11 cellular contexts compared by ENCODE assay signal in the genomic region with DNA sequence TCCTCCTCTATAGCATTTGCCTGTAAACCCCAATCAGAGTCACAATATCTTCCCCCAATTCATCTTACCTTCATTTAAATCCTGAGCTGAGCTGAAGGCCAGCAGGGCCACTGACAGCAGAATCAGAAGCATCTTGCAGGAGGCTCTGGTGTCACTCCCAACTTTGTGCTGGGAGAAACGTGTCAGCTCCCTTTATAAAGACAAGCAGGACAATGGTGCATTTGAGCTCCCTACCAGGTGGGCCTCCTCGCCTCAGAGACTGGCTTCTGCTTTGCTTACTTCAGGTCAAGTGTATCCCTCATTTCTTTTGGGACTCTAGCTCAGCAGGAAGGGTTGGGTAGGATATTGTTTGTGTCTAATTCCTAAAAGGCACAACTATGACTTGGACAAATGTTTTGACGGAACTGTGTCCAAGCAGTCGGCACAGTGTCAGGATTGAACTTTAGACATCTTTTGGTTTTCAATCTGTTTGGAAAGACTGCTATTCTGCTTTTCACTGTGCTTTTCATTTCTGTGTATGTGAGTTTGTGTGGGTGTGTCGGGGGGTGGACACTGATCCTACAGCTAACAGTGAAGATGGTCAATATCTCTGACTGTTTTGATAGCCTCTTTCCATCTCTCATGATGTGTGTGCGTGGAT. TPM values are rescaled to one million over a fixed set of nuclear protein-coding genes. Genes with fewer than 3 reads are reported as not detected.
A peak's percentile ranks its signal among the peaks of the same experiment; 100 is the strongest.
DNase-seq lines count a peak whose midpoint lies in the region; ATAC-seq and TF ChIP-seq lines count a peak whose summit lies in the region.
"Had no signal": no experiment of that assay in that cellular context is flagged by ENCODE, and none has a peak within 500 bp of the region (broad histone marks: within the 10 kb centered on the region; RNA-seq: fewer than 3 reads in every experiment).

TSS of gene PRH1 (minus strand) at position 170 of the 640 bp plus-strand sequence. CDS start at position 132, 38 bp downstream.

- H3K4me3 ChIP-seq in left lung: no peak within 1 kb of the TSS
- H3K4me3 ChIP-seq in stomach: no peak within 1 kb of the TSS

- H3K27ac Mint-ChIP-seq in IgD-negative memory B cell: peak within 1 kb of the TSS in 1 of 3 donors; percentile 17
- H3K27ac Mint-ChIP-seq in activated T-helper 2 cell treated with anti-CD3 and anti-CD28 coated beads, Interferon-gamma antibody, Interleukin-2, Interleukin-4, amounts not matched to agents 10 μg/mL and 5 μg/mL and 100 μg/mL, durations not matched to agents 14 hours and 24 hours and 36 hours: no peak within 1 kb of the TSS

- H3K27me3 ChIP-seq in left lung (no peaks in the 10 kb centered on the region), stomach (no peaks in the 10 kb centered on the region)

- TF ChIP-seq CTCF in left lung (IDR thresholded peaks at IDR 0.05): no peak
- TF ChIP-seq CTCF in stomach (IDR thresholded peaks at IDR 0.05): no peak

- 93 to 97% (median 95%) methylated on average over 6 of the region's 6 CpGs for WGBS in stomach, 5 donors

- no peak for ATAC-seq in left lung
- ATAC-seq: PC-3 had no signal

- H3K4me1 ChIP-seq in left lung (no peaks in the 10 kb centered on the region), stomach (no peaks in the 10 kb centered on the region)

- TF ChIP-seq EP300 in stomach (IDR thresholded peaks at IDR 0.05): no peak

- H3K36me3 ChIP-seq in left lung (no peaks in the 10 kb centered on the region), stomach (peaks cover 0 to 10% (median 2%) of the 10 kb centered on the region in 4 donors)

- peaks cover 0 to 2% (median 0%) of the 10 kb centered on the region in 3 donors for H3K4me1 Mint-ChIP-seq in IgD-negative memory B cell
- H3K4me1 Mint-ChIP-seq in activated T-helper 2 cell treated with anti-CD3 and anti-CD28 coated beads, Interferon-gamma antibody, Interleukin-2, Interleukin-4, amounts not matched to agents 10 μg/mL and 5 μg/mL and 100 μg/mL, durations not matched to agents 14 hours and 24 hours and 36 hours (ENCODE audit: low read depth): no peaks in the 10 kb centered on the region

- intact Hi-C loops in activated T-helper 2 cell treated with anti-CD3 and anti-CD28 coated beads, Interferon-gamma antibody, Interleukin-2, Interleukin-4, amounts not matched to agents 10 μg/mL and 5 μg/mL and 100 μg/mL, durations not matched to agents 14 hours and 24 hours and 36 hours (cut with micrococcal nuclease): no loop called here
- intact Hi-C loops in left lung (cut with DNase I): no loop called here
- intact Hi-C loops in stomach (cut with DNase I; ENCODE audit: low total_unique reads): no loop called here

- no peak for DNase-seq in activated T-helper 2 cell treated with anti-CD3 and anti-CD28 coated beads, Interferon-gamma antibody, Interleukin-2, Interleukin-4, amounts not matched to agents 10 μg/mL and 5 μg/mL and 100 μg/mL, durations not matched to agents 14 hours and 24 hours and 36 hours (ENCODE audit: low spot score)
- DNase-seq in left lung (no peak), stomach (no peak), NCI-H2171 treated with DMSO at 0.1 percent for 48 hours (lab: John Stamatoyannopoulos, UW) (no peak), NCI-H510A treated with DMSO at 0.1 percent for 48 hours (lab: John Stamatoyannopoulos, UW) (no peak), iPS-NIHi11 (ENCODE audit: low spot score) (no peak)
- DNase-seq: activated CD8-positive, alpha-beta memory T cell treated with anti-CD3 and anti-CD28 coated beads, Interleukin-2, amount 50 U/mL, for 4 hours; COR-L47; PC-3; T-helper 9 cell had no signal

- no peaks in the 10 kb centered on the region for H3K9me3 Mint-ChIP-seq in IgD-negative memory B cell
- H3K9me3 Mint-ChIP-seq in activated T-helper 2 cell treated with anti-CD3 and anti-CD28 coated beads, Interferon-gamma antibody, Interleukin-2, Interleukin-4, amounts not matched to agents 10 μg/mL and 5 μg/mL and 100 μg/mL, durations not matched to agents 14 hours and 24 hours and 36 hours: no peaks in the 10 kb centered on the region

- H3K27ac ChIP-seq in left lung: no peak within 1 kb of the TSS
- H3K27ac ChIP-seq in stomach: no peak within 1 kb of the TSS

- H3K27me3 Mint-ChIP-seq in IgD-negative memory B cell: no peaks in the 10 kb centered on the region
- H3K27me3 Mint-ChIP-seq in activated T-helper 2 cell treated with anti-CD3 and anti-CD28 coated beads, Interferon-gamma antibody, Interleukin-2, Interleukin-4, amounts not matched to agents 10 μg/mL and 5 μg/mL and 100 μg/mL, durations not matched to agents 14 hours and 24 hours and 36 hours (ENCODE audit: low read depth): no peaks in the 10 kb centered on the region

- H3K36me3 Mint-ChIP-seq in IgD-negative memory B cell: peaks cover 16% of the 10 kb centered on the region
- H3K36me3 Mint-ChIP-seq in activated T-helper 2 cell treated with anti-CD3 and anti-CD28 coated beads, Interferon-gamma antibody, Interleukin-2, Interleukin-4, amounts not matched to agents 10 μg/mL and 5 μg/mL and 100 μg/mL, durations not matched to agents 14 hours and 24 hours and 36 hours (ENCODE audit: low read depth): peaks cover 4% of the 10 kb centered on the region

- H3K9me3 ChIP-seq in left lung (no peaks in the 10 kb centered on the region), stomach (no peaks in the 10 kb centered on the region)

- H3K4me3 Mint-ChIP-seq in IgD-negative memory B cell: no peak within 1 kb of the TSS
- H3K4me3 Mint-ChIP-seq in activated T-helper 2 cell treated with anti-CD3 and anti-CD28 coated beads, Interferon-gamma antibody, Interleukin-2, Interleukin-4, amounts not matched to agents 10 μg/mL and 5 μg/mL and 100 μg/mL, durations not matched to agents 14 hours and 24 hours and 36 hours (ENCODE audit: low read depth): no peak within 1 kb of the TSS

- TF ChIP-seq POLR2A in stomach (IDR thresholded peaks at IDR 0.05): no peak

RNA-seq across cellular contexts. Expression of gene PRH1, which starts in this region (rescaled TPM):
- polyA plus RNA-seq in IgD-negative memory B cell (15.1 TPM), stomach (1 to 10 TPM; 1.5 to 2.6 (median 2.1) TPM)
- total RNA-seq in activated T-helper 2 cell treated with anti-CD3 and anti-CD28 coated beads, Interferon-gamma antibody, Interleukin-2, Interleukin-4, amounts not matched to agents 10 μg/mL and 5 μg/mL and 100 μg/mL, durations not matched to agents 14 hours and 24 hours and 36 hours: 17.2 and 22.3 TPM in 2 replicates
- total RNA-seq in left lung (10 to 100 TPM; 10.6 to 12.0 TPM), stomach (10 to 100 TPM; 10.4 to 77.6 (median 24.1) TPM)
